In genomic region chr3:172173316-172174271, GRCh38 we compare ENCODE assay signal across 23 cellular contexts.
A peak's percentile ranks its signal among the peaks of the same experiment; 100 is the strongest.
DNase-seq lines count a peak whose midpoint lies in the region; ATAC-seq, FAIRE-seq and TF ChIP-seq lines count a peak whose summit lies in the region.
"Had no signal": no experiment of that assay in that cellular context is flagged by ENCODE, and none has a peak within 500 bp of the region (broad histone marks: within the 10 kb centered on the region; RNA-seq: fewer than 3 reads in every experiment).

No MANE protein-coding gene starts in this region.

- peak; percentile 42 for ATAC-seq in stimulated activated naive CD8-positive, alpha-beta T cell treated with anti-CD3 and anti-CD28 coated beads, Interleukin-15, amount 100 ng/mL, for 72 hours
- ATAC-seq in stimulated activated naive CD8-positive, alpha-beta T cell treated with anti-CD3 and anti-CD28 coated beads, Interleukin-15, Interleukin-2, amounts not matched to agents 100 U/mL and 50 U/mL, for 24 hours, result no peak
- ATAC-seq in stimulated activated memory B cell treated with anti-CD40 and anti-IgM and Interleukin-4, amounts not matched to agents 10 μg/mL and 1 μg/mL and 100 μg/mL, for 72 hours, result no peak
- ATAC-seq in GM18858 (IDR thresholded peaks at IDR 0.05; ENCODE audit: unreplicated experiment), result no peak
- ATAC-seq: activated T-cell treated with anti-CD3 and anti-CD28 coated beads, Interleukin-2, amount 50 U/mL, for 4 hours; CD8-positive, alpha-beta T cell; naive thymus-derived CD8-positive, alpha-beta T cell had no signal

- TF ChIP-seq CTCF in endothelial cell of umbilical vein (IDR thresholded peaks at IDR 0.05; ENCODE audit: extremely low read depth in 1 of 2, insufficient read depth in 1 of 2, low read depth in 1 of 2, low read length in 2 of 2), result no peak
- no peak for TF ChIP-seq CTCF in nephron (IDR thresholded peaks at IDR 0.05; ENCODE audit: unreplicated experiment in 3 of 3)
- no peak for TF ChIP-seq CTCF in GM10266 (IDR thresholded peaks at IDR 0.05; ENCODE audit: control insufficient read depth, insufficient read depth, low read depth, missing control alignments)

- peaks cover 90% of the 10 kb centered on the region for H3K79me2 ChIP-seq in endothelial cell of umbilical vein (ENCODE audit: control insufficient read depth, insufficient read depth, low read length)

- POLR2A ChIA-PET in endothelial cell of umbilical vein (lab: Charles Lee), result interaction anchor here (0.7 kb wide), 1 partner anchor 76 kb away, joined by 9 read pairs; no protein-coding TSS in a partner anchor

- peaks cover 47% of the 10 kb centered on the region for H3K4me1 ChIP-seq in endothelial cell of umbilical vein (ENCODE audit: control insufficient read depth, extremely low read depth, insufficient read depth, low read length)

- no peaks in the 10 kb centered on the region for H3K9me3 Mint-ChIP-seq in stimulated activated naive CD8-positive, alpha-beta T cell treated with anti-CD3 and anti-CD28 coated beads, Interleukin-15, amount 100 ng/mL, for 72 hours
- H3K9me3 Mint-ChIP-seq in nephron, result no peaks in the 10 kb centered on the region
- H3K9me3 Mint-ChIP-seq in stimulated activated memory B cell treated with anti-CD40 and anti-IgM and Interleukin-4, amounts not matched to agents 10 μg/mL and 1 μg/mL and 100 μg/mL, for 72 hours, result no peaks in the 10 kb centered on the region
- H3K9me3 Mint-ChIP-seq: activated T-cell treated with anti-CD3 and anti-CD28 coated beads, Interleukin-2, amount 50 U/mL, for 4 hours; CD8-positive, alpha-beta T cell; naive thymus-derived CD8-positive, alpha-beta T cell had no signal

- dilution Hi-C loops in endothelial cell of umbilical vein (cut with MboI; ENCODE audit: extremely low pct_ligation_motif_present, low sequenced_read_pairs), result no loop called here

- H3K4me1 Mint-ChIP-seq in stimulated activated naive CD8-positive, alpha-beta T cell treated with anti-CD3 and anti-CD28 coated beads, Interleukin-15, amount 100 ng/mL, for 72 hours, result peaks cover 17% of the 10 kb centered on the region
- H3K4me1 Mint-ChIP-seq in nephron, result peaks cover 83% of the 10 kb centered on the region
- no peaks in the 10 kb centered on the region for H3K4me1 Mint-ChIP-seq in stimulated activated memory B cell treated with anti-CD40 and anti-IgM and Interleukin-4, amounts not matched to agents 10 μg/mL and 1 μg/mL and 100 μg/mL, for 72 hours

- no peaks in the 10 kb centered on the region for H3K27me3 Mint-ChIP-seq in stimulated activated naive CD8-positive, alpha-beta T cell treated with anti-CD3 and anti-CD28 coated beads, Interleukin-15, amount 100 ng/mL, for 72 hours
- H3K27me3 Mint-ChIP-seq in nephron (ENCODE audit: low read depth), result no peaks in the 10 kb centered on the region
- no peaks in the 10 kb centered on the region for H3K27me3 Mint-ChIP-seq in stimulated activated memory B cell treated with anti-CD40 and anti-IgM and Interleukin-4, amounts not matched to agents 10 μg/mL and 1 μg/mL and 100 μg/mL, for 72 hours
- H3K27me3 Mint-ChIP-seq: naive thymus-derived CD8-positive, alpha-beta T cell had no signal

- no peak for FAIRE-seq in endothelial cell of umbilical vein (lab: Jason Lieb, UNC)
- FAIRE-seq: GM18507, H54 had no signal

- no peaks in the 10 kb centered on the region for H3K9me3 ChIP-seq in endothelial cell of umbilical vein (replicated peaks; ENCODE audit: control insufficient read depth, insufficient read depth, low read length)
- H3K9me3 ChIP-seq: esophagus muscularis mucosa had no signal

- H3K27me3 ChIP-seq in endothelial cell of umbilical vein (ENCODE audit: control insufficient read depth in 2 of 2, insufficient read depth in 2 of 2, low read length in 2 of 2), result no peaks in the 10 kb centered on the region
- H3K27me3 ChIP-seq: dorsolateral prefrontal cortex, esophagus muscularis mucosa had no signal

- H3K4me2 ChIP-seq in endothelial cell of umbilical vein (ENCODE audit: insufficient read depth, low read length), result no peak overlapping the region

- CTCF ChIA-PET in endothelial cell of umbilical vein (lab: Charles Lee), result interaction anchor here (0.6 kb wide), 1 partner anchor 160 kb away, joined by 3 read pairs; no protein-coding TSS in a partner anchor

- peak; percentile 11 for TF ChIP-seq POLR2A in endothelial cell of umbilical vein (IDR thresholded peaks at IDR 0.05; ENCODE audit: low read depth, low read length)

- no peak overlapping the region for H3K4me3 Mint-ChIP-seq in stimulated activated naive CD8-positive, alpha-beta T cell treated with anti-CD3 and anti-CD28 coated beads, Interleukin-15, amount 100 ng/mL, for 72 hours
- no peak overlapping the region for H3K4me3 Mint-ChIP-seq in nephron
- H3K4me3 Mint-ChIP-seq in stimulated activated memory B cell treated with anti-CD40 and anti-IgM and Interleukin-4, amounts not matched to agents 10 μg/mL and 1 μg/mL and 100 μg/mL, for 72 hours, result no peak overlapping the region
- H3K4me3 Mint-ChIP-seq: activated T-cell treated with anti-CD3 and anti-CD28 coated beads, Interleukin-2, amount 50 U/mL, for 4 hours; CD8-positive, alpha-beta T cell; naive thymus-derived CD8-positive, alpha-beta T cell had no signal

- no peaks in the 10 kb centered on the region for H3K9me1 ChIP-seq in endothelial cell of umbilical vein (replicated peaks; ENCODE audit: control insufficient read depth, extremely low read depth, insufficient read depth, low read length)

- H3K36me3 Mint-ChIP-seq in nephron (ENCODE audit: low read depth), result peaks cover 15% of the 10 kb centered on the region
- H3K36me3 Mint-ChIP-seq in stimulated activated memory B cell treated with anti-CD40 and anti-IgM and Interleukin-4, amounts not matched to agents 10 μg/mL and 1 μg/mL and 100 μg/mL, for 72 hours, result peaks cover 16% of the 10 kb centered on the region

- no peak overlapping the region for H3K9ac ChIP-seq in endothelial cell of umbilical vein (replicated peaks; ENCODE audit: extremely low read depth, insufficient read depth, low read length)

- peak in 1 of 2 donors; percentile 10 for DNase-seq in stimulated activated naive CD8-positive, alpha-beta T cell treated with anti-CD3 and anti-CD28 coated beads, Interleukin-15, amount 100 ng/mL, for 72 hours
- DNase-seq in stimulated activated naive CD8-positive, alpha-beta T cell treated with anti-CD3 and anti-CD28 coated beads, Interleukin-15, Interleukin-2, amounts not matched to agents 100 U/mL and 50 U/mL, for 24 hours, result no peak
- DNase-seq in endothelial cell of umbilical vein (ENCODE audit: low read depth, low spot score), result no peak
- no peak for DNase-seq in NCI-H446 (lab: John Stamatoyannopoulos, UW)
- no peak for DNase-seq in GM10266 (ENCODE audit: extremely low spot score)
- DNase-seq: activated T-cell treated with anti-CD3 and anti-CD28 coated beads, Interleukin-2, amount 50 U/mL, for 4 hours; DMS53; glutamatergic neuron; KBM-7; mammary epithelial cell; MV-4-11; naive thymus-derived CD8-positive, alpha-beta T cell; NCI-H1930; NCI-H446 treated with DMSO at 0.1 percent for 48 hours; stimulated activated naive CD4-positive, alpha-beta T cell treated with Interleukin-2 at 50 U/mL for 16 hours had no signal

- H2AFZ ChIP-seq in endothelial cell of umbilical vein (ENCODE audit: low read depth, low read length), result no peak overlapping the region

- H3K4me3 ChIP-seq in endothelial cell of umbilical vein (replicated peaks in 1 of 3; ENCODE audit: insufficient read depth in 1 of 3, low read depth in 1 of 3, low read length in 3 of 3), result no peak overlapping the region
- H3K4me3 ChIP-seq: esophagus muscularis mucosa had no signal

- peaks cover 7 to 11% of the 10 kb centered on the region in 2 experiments for H3K36me3 ChIP-seq in endothelial cell of umbilical vein (ENCODE audit: control insufficient read depth in 2 of 2, extremely low read depth in 1 of 2, insufficient read depth in 2 of 2, low read length in 2 of 2)
- H3K36me3 ChIP-seq: esophagus muscularis mucosa had no signal

- BruUV-seq in endothelial cell of umbilical vein (replicated peaks; lab: Mats Ljungman, UMichigan), result no TSS peak

- H3K27ac ChIP-seq in endothelial cell of umbilical vein (ENCODE audit: insufficient read depth, low read depth, low read length), result no peak overlapping the region

- H4K20me1 ChIP-seq in endothelial cell of umbilical vein (replicated peaks; ENCODE audit: control insufficient read depth, extremely low read depth, insufficient read depth, low read length), result peaks cover 2% of the 10 kb centered on the region

- intact Hi-C loops in endothelial cell of umbilical vein (cut with micrococcal nuclease), result no loop called here

- H3K27ac Mint-ChIP-seq in stimulated activated naive CD8-positive, alpha-beta T cell treated with anti-CD3 and anti-CD28 coated beads, Interleukin-15, amount 100 ng/mL, for 72 hours, result no peak overlapping the region
- peak overlapping the region; percentile 73 to 96 (median 91) for H3K27ac Mint-ChIP-seq in nephron
- no peak overlapping the region for H3K27ac Mint-ChIP-seq in stimulated activated memory B cell treated with anti-CD40 and anti-IgM and Interleukin-4, amounts not matched to agents 10 μg/mL and 1 μg/mL and 100 μg/mL, for 72 hours
- H3K27ac Mint-ChIP-seq: CD8-positive, alpha-beta T cell had no signal

TF ChIP-seq in endothelial cell of umbilical vein, 7 proteins besides CTCF, POLR2A, EP300 and RAD21:
- TF ChIP-seq MYC (IDR thresholded peaks at IDR 0.05; ENCODE audit: low read depth, low read length) (no peak), FOS (IDR thresholded peaks at IDR 0.05; ENCODE audit: borderline replicate concordance, insufficient read depth, low read length) (no peak), POLR2AphosphoS5 (IDR thresholded peaks at IDR 0.05; ENCODE audit: insufficient read depth, low read depth, low read length) (no peak), JUN (IDR thresholded peaks at IDR 0.05; ENCODE audit: borderline replicate concordance, insufficient read depth, insufficient read length, low read depth) (no peak), EZH2 (IDR thresholded peaks at IDR 0.05; ENCODE audit: borderline replicate concordance, low read depth, low read length, severe bottlenecking) (no peak), GATA2 (IDR thresholded peaks at IDR 0.05; ENCODE audit: insufficient read depth, insufficient read length, low read depth, low read length) (no peak)
- TF ChIP-seq, protein P1, sequence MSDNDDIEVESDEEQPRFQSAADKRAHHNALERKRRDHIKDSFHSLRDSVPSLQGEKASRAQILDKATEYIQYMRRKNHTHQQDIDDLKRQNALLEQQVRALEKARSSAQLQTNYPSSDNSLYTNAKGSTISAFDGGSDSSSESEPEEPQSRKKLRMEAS (IDR thresholded peaks at IDR 0.05; ENCODE audit: insufficient read depth, insufficient read length), result no peak
TF ChIP-seq in endothelial cell of umbilical vein: peak in this region for 0.

Comparison
In these comparisons a context has a peak if more than half of its experiments do, and no peak if none do; other contexts are left out.
1. H3K27ac Mint-ChIP-seq: peak in nephron (3 of 3); none in stimulated activated naive CD8-positive, alpha-beta T cell treated with anti-CD3 and anti-CD28 coated beads, Interleukin-15, amount 100 ng/mL, for 72 hours (0 of 2) and stimulated activated memory B cell treated with anti-CD40 and anti-IgM and Interleukin-4, amounts not matched to agents 10 μg/mL and 1 μg/mL and 100 μg/mL, for 72 hours (single experiment).